Comparison of ENCODE assay signal across 8 cellular contexts in genomic region chr7:5218564-5219360, GRCh38. TPM values are rescaled to one million over a fixed set of nuclear protein-coding genes. Genes with fewer than 3 reads are reported as not detected.
A peak's percentile ranks its signal among the peaks of the same experiment; 100 is the strongest.
DNase-seq lines count a peak whose midpoint lies in the region; ATAC-seq and TF ChIP-seq lines count a peak whose summit lies in the region.

No MANE protein-coding gene starts in this region.

- peak; percentile 93 for ATAC-seq in HG03025 (IDR thresholded peaks at IDR 0.05; ENCODE audit: low FRiP score, unreplicated experiment)
- ATAC-seq in stimulated activated memory B cell treated with anti-CD40 and anti-IgM and Interleukin-4, amounts not matched to agents 10 μg/mL and 1 μg/mL and 100 μg/mL, for 72 hours = peak; percentile 95

- no TSS peak for BruUV-seq in PC-9 (replicated peaks; lab: Mats Ljungman, UMichigan)

- no peaks in the 10 kb centered on the region for H4K20me1 ChIP-seq in SU-DHL-6 (ENCODE audit: low read depth, low read length)
- 0 out of 2 replicates have a peak, but pooled peaks cover 14% of the 10 kb centered on the region for H4K20me1 ChIP-seq in PC-9 (ENCODE audit: insufficient read depth)

- no peaks in the 10 kb centered on the region for H3K27me3 Mint-ChIP-seq in T-helper 1 cell treated with Interleukin-12 subunit alpha and Interleukin-12 subunit beta and Interleukin-4 antibody, amounts not matched to agents 30 μg/mL and 1 μg/mL, for 36 hours (ENCODE audit: low read depth)
- no peaks in the 10 kb centered on the region for H3K27me3 Mint-ChIP-seq in stimulated activated memory B cell treated with anti-CD40 and anti-IgM and Interleukin-4, amounts not matched to agents 10 μg/mL and 1 μg/mL and 100 μg/mL, for 72 hours

- peak overlapping the region; percentile 18 for H3K27ac Mint-ChIP-seq in T-helper 1 cell treated with Interleukin-12 subunit alpha and Interleukin-12 subunit beta and Interleukin-4 antibody, amounts not matched to agents 30 μg/mL and 1 μg/mL, for 36 hours
- peak overlapping the region; percentile 83 for H3K27ac Mint-ChIP-seq in stimulated activated memory B cell treated with anti-CD40 and anti-IgM and Interleukin-4, amounts not matched to agents 10 μg/mL and 1 μg/mL and 100 μg/mL, for 72 hours

- peak overlapping the region; percentile 18 for H3K4me3 Mint-ChIP-seq in T-helper 1 cell treated with Interleukin-12 subunit alpha and Interleukin-12 subunit beta and Interleukin-4 antibody, amounts not matched to agents 30 μg/mL and 1 μg/mL, for 36 hours
- peak overlapping the region; percentile 8 for H3K4me3 Mint-ChIP-seq in stimulated activated memory B cell treated with anti-CD40 and anti-IgM and Interleukin-4, amounts not matched to agents 10 μg/mL and 1 μg/mL and 100 μg/mL, for 72 hours

- no peak overlapping the region for H2AFZ ChIP-seq in SU-DHL-6 (ENCODE audit: low read depth, low read length, severe bottlenecking)
- no peak overlapping the region for H2AFZ ChIP-seq in PC-9

- H3K4me2 ChIP-seq in SU-DHL-6 (ENCODE audit: low read depth, low read length, poor library complexity, severe bottlenecking) (peak overlapping the region; percentile 50), PC-9 (no peak overlapping the region)

- no peak for DNase-seq in T-helper 1 cell
- no peak for DNase-seq in DMS 273 (lab: John Stamatoyannopoulos, UW; ENCODE audit: unreplicated experiment)
- DNase-seq in PC-9 = no peak
- DNase-seq in activated CD8-positive, alpha-beta memory T cell treated with anti-CD3 and anti-CD28 coated beads for 24 hours = no peak

- intact Hi-C loops in PC-9 (cut with micrococcal nuclease; ENCODE audit: unreplicated experiment) = no loop called here

- H3K9me2 ChIP-seq in SU-DHL-6 (replicated peaks; ENCODE audit: insufficient read depth, low read length) (no peaks in the 10 kb centered on the region), PC-9 (ENCODE audit: insufficient read depth) (no peaks in the 10 kb centered on the region)

- H3K9me3 Mint-ChIP-seq in T-helper 1 cell treated with Interleukin-12 subunit alpha and Interleukin-12 subunit beta and Interleukin-4 antibody, amounts not matched to agents 30 μg/mL and 1 μg/mL, for 36 hours = no peaks in the 10 kb centered on the region
- no peaks in the 10 kb centered on the region for H3K9me3 Mint-ChIP-seq in stimulated activated memory B cell treated with anti-CD40 and anti-IgM and Interleukin-4, amounts not matched to agents 10 μg/mL and 1 μg/mL and 100 μg/mL, for 72 hours

- CTCF ChIA-PET in PC-9 (lab: Charles Lee) = no interaction called here

- peaks cover 12% of the 10 kb centered on the region; the same call in 1 of the 2 replicates for H3F3A ChIP-seq in SU-DHL-6 (ENCODE audit: insufficient read depth)
- peaks cover 9% of the 10 kb centered on the region for H3F3A ChIP-seq in PC-9 (ENCODE audit: insufficient read depth, low read depth)

- peak overlapping the region; percentile 14 for H3K4me3 ChIP-seq in SU-DHL-6 (ENCODE audit: insufficient read depth, low read length, poor library complexity, severe bottlenecking)
- H3K4me3 ChIP-seq in PC-9 = no peak overlapping the region

- POLR2A ChIA-PET in PC-9 (lab: Charles Lee; ENCODE audit: unreplicated experiment) = no interaction called here

- peaks cover 47% of the 10 kb centered on the region for H3K36me3 Mint-ChIP-seq in T-helper 1 cell treated with Interleukin-12 subunit alpha and Interleukin-12 subunit beta and Interleukin-4 antibody, amounts not matched to agents 30 μg/mL and 1 μg/mL, for 36 hours (ENCODE audit: low read depth)
- peaks cover 77% of the 10 kb centered on the region for H3K36me3 Mint-ChIP-seq in stimulated activated memory B cell treated with anti-CD40 and anti-IgM and Interleukin-4, amounts not matched to agents 10 μg/mL and 1 μg/mL and 100 μg/mL, for 72 hours

- H3K9ac ChIP-seq in SU-DHL-6 (ENCODE audit: low read length) = 0 out of 2 replicates have a peak overlapping the region, but pooled peaks have one; percentile 2

- H3K4me1 Mint-ChIP-seq in T-helper 1 cell treated with Interleukin-12 subunit alpha and Interleukin-12 subunit beta and Interleukin-4 antibody, amounts not matched to agents 30 μg/mL and 1 μg/mL, for 36 hours (ENCODE audit: low read depth) = peaks cover 3% of the 10 kb centered on the region
- peaks cover 50% of the 10 kb centered on the region for H3K4me1 Mint-ChIP-seq in stimulated activated memory B cell treated with anti-CD40 and anti-IgM and Interleukin-4, amounts not matched to agents 10 μg/mL and 1 μg/mL and 100 μg/mL, for 72 hours

- H3K27ac ChIP-seq in SU-DHL-6 (ENCODE audit: low read depth, low read length) (peak overlapping the region; percentile 12; the same call in 1 of the 2 replicates), PC-9 (no peak overlapping the region)

- H3K27me3 ChIP-seq in SU-DHL-6 (ENCODE audit: low read length) (no peaks in the 10 kb centered on the region), PC-9 (ENCODE audit: insufficient read depth, low read depth) (no peaks in the 10 kb centered on the region)

- H3K36me3 ChIP-seq in SU-DHL-6 (ENCODE audit: low read length) (peaks cover 19% of the 10 kb centered on the region), PC-9 (ENCODE audit: low read depth) (peaks cover 26% of the 10 kb centered on the region)

- H3K9me3 ChIP-seq in SU-DHL-6 (ENCODE audit: insufficient read depth, low read length) (no peaks in the 10 kb centered on the region), PC-9 (ENCODE audit: insufficient read depth, low read depth) (no peaks in the 10 kb centered on the region)

- TF ChIP-seq CTCF in SU-DHL-6 (IDR thresholded peaks at IDR 0.05; ENCODE audit: insufficient read depth, low read length, poor library complexity, severe bottlenecking) = no peak
- TF ChIP-seq CTCF in PC-9 (conservative IDR thresholded peaks at IDR 0.05) = no peak

- no peaks in the 10 kb centered on the region for H3K4me1 ChIP-seq in PC-9 (replicated peaks; ENCODE audit: insufficient read depth)

- no peaks in the 10 kb centered on the region for H3K79me2 ChIP-seq in SU-DHL-6 (ENCODE audit: insufficient read depth, low read length)
- H3K79me2 ChIP-seq in PC-9 (ENCODE audit: low read depth) = no peaks in the 10 kb centered on the region

RNA-seq across cellular contexts. Expression of gene WIPI2, which starts 28.7 kb away (rescaled TPM):
- 120 and 124 TPM in 2 replicates for total RNA-seq in PC-9 (2021)
